ENCODE assay signal across 8 cellular contexts in the genomic region with DNA sequence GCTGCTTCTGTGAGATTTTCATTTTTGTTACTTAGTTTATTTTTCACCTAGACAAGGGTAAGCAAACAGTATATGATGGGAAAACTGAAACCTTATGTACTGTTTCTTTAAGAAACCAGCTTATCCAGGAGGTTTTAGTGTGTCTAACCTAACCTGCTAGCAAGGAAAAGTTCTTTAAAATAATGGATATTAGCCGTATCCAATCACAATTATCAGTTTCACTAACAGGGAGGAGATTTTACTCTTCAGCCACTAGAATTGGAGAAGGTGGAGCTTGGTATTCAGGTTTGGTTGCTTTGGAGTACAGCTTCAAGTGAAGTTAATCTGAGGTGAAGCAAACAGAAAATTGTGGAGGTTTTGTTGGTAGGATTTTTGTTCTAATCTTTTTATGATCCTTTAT. TPM values are rescaled to one million over a fixed set of nuclear protein-coding genes. Genes with fewer than 3 reads are reported as not detected.
A peak's percentile ranks its signal among the peaks of the same experiment; 100 is the strongest.
DNase-seq lines count a peak whose midpoint lies in the region; ATAC-seq and TF ChIP-seq lines count a peak whose summit lies in the region.

No MANE protein-coding gene starts in this region.

- TF ChIP-seq CTCF in right atrium auricular region (IDR thresholded peaks at IDR 0.05) (no peak), ovary (IDR thresholded peaks at IDR 0.05) (no peak)

- WGBS in ovary, 3 donors = 0 to 3% (median 0%) methylated on average over 1 of the region's 1 CpG

- no peak overlapping the region for H3K27ac ChIP-seq in right atrium auricular region
- no peak overlapping the region for H3K27ac ChIP-seq in ovary

- peak overlapping the region; percentile 18 to 45 for H3K4me3 ChIP-seq in right atrium auricular region
- H3K4me3 ChIP-seq in ovary = no peak overlapping the region

- peak; percentile 82 for ATAC-seq in GM21360 (IDR thresholded peaks at IDR 0.05; ENCODE audit: unreplicated experiment)

- H3K27me3 ChIP-seq in right atrium auricular region (no peaks in the 10 kb centered on the region), ovary (no peaks in the 10 kb centered on the region)

- H3K9me3 ChIP-seq in right atrium auricular region (no peaks in the 10 kb centered on the region), ovary (no peaks in the 10 kb centered on the region)

- no peak for TF ChIP-seq EP300 in ovary (IDR thresholded peaks at IDR 0.05)

- H3K4me1 ChIP-seq in right atrium auricular region (peaks cover 0 to 46% of the 10 kb centered on the region in 2 donors), ovary (ENCODE audit: insufficient read depth) (no peaks in the 10 kb centered on the region)

- no peak for TF ChIP-seq POLR2A in ovary (IDR thresholded peaks at IDR 0.05)

- H3K36me3 ChIP-seq in right atrium auricular region (no peaks in the 10 kb centered on the region), ovary (no peaks in the 10 kb centered on the region)

- DNase-seq in DMS153 treated with DMSO at 0.1 percent for 48 hours (lab: John Stamatoyannopoulos, UW; ENCODE audit: unreplicated experiment) = peak; percentile 67
- peak; percentile 76 for DNase-seq in HS-5 (ENCODE audit: low read depth)
- peak; percentile 88 for DNase-seq in NCI-H748 (lab: John Stamatoyannopoulos, UW; ENCODE audit: unreplicated experiment)
- DNase-seq in amniotic epithelial cell (ENCODE audit: low read depth) = peak; percentile 93
- DNase-seq in right atrium auricular region (ENCODE audit: low spot score) = no peak
- peak; percentile 67 for DNase-seq in pulmonary artery endothelial cell (ENCODE audit: low read depth, low spot score)
- DNase-seq in ovary = no peak

- intact Hi-C loops in ovary (cut with DNase I) = no loop called here

RNA-seq across cellular contexts. Expression of a gene that starts 12.8 kb away (rescaled TPM):
- total RNA-seq in right atrium auricular region (100 to 1,000 TPM in 1 of 2 donors, 10 to 100 TPM in 1; 85.1 to 146 TPM), pulmonary artery endothelial cell (146 and 218 TPM in 2 replicates), ovary (100 to 1,000 TPM in 1 of 7 donors, 10 to 100 TPM in 6; 57.3 to 105 (median 70.3) TPM)
- 10 to 100 TPM; 62.6 to 65.4 TPM for polyA plus RNA-seq in ovary

Comparison
In these comparisons a context has a peak if more than half of its experiments do, and no peak if none do; other contexts are left out.
1. DNase-seq: peak in DMS153 treated with DMSO at 0.1 percent for 48 hours (single experiment), HS-5 (single experiment), NCI-H748 (single experiment), amniotic epithelial cell (single experiment) and pulmonary artery endothelial cell (single experiment); none in right atrium auricular region (single experiment) and ovary (0 of 5).